In the genomic region with DNA sequence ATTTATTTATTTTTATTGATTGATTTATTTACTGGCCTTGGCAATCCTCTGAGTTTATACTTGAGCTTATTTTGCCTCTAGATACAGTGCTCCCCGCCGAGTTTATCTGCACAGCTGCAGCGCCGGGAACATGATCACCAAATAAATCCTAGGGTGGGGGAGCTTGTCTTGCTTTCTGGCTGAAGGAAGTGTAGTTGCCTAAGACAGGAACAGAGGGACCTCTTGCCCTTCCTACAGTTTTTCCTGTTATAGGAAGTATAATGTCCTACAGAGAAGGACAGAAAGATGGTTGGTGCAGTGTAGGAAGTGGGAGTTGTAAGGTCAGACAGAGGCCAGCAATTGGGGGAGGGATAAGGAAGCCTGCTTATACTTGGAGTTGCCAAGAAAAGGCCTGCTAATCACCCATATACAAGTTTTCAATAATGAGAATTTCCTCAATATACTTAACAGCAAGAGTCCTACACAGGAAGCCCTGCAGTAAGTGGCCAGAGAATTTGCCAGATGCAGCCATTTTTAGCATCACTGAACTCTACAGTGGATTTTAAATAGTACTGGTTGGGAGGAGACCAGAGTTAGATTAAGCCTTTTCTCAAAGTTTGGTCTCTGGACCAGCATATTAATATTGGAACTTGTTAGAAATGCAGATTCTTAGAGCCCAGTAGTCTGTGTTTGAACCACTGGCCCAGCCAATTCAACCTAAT, we compare ENCODE assay signal across 21 cellular contexts. TPM values are rescaled to one million over a fixed set of nuclear protein-coding genes. Genes with fewer than 3 reads are reported as not detected.
DNase-seq lines count a peak whose midpoint lies in the region; ATAC-seq, FAIRE-seq and TF ChIP-seq lines count a peak whose summit lies in the region.
"Had no signal": no experiment of that assay in that cellular context is flagged by ENCODE, and none has a peak within 500 bp of the region (broad histone marks: within the 10 kb centered on the region; RNA-seq: fewer than 3 reads in every experiment).

No MANE protein-coding gene starts in this region.

- intact Hi-C loops in heart right ventricle (cut with DNase I): no loop called here
- intact Hi-C loops in CD4-positive, alpha-beta memory T cell (cut with micrococcal nuclease): no loop called here

- H3K4me3 ChIP-seq in heart right ventricle: no peak overlapping the region
- H3K4me3 ChIP-seq in CD4-positive, alpha-beta memory T cell (ENCODE audit: low read length in 2 of 2): no peak overlapping the region
- H3K4me3 ChIP-seq: gastrocnemius medialis, Peyer's patch, uterus had no signal

- ATAC-seq in heart right ventricle (peak; percentile 47 to 89 (median 82)), GM18909 (IDR thresholded peaks at IDR 0.05; ENCODE audit: poor library complexity, unreplicated experiment) (no peak), GM21576 (IDR thresholded peaks at IDR 0.05; ENCODE audit: unreplicated experiment) (no peak)

- H3K9me3 Mint-ChIP-seq in CD4-positive, alpha-beta memory T cell: peaks cover 0 to 2% (median 0%) of the 10 kb centered on the region in 8 donors

- no peak overlapping the region for H3K27ac Mint-ChIP-seq in CD4-positive, alpha-beta memory T cell

- DNase-seq in AML-193 (lab: John Stamatoyannopoulos, UW) (peak; percentile 41 to 52), Kasumi-1 (lab: John Stamatoyannopoulos, UW) (peak; percentile 82 to 84), SKM-1 (lab: John Stamatoyannopoulos, UW; ENCODE audit: unreplicated experiment) (peak; percentile 17), heart right ventricle (peak in 1 of 2 donors; percentile 11), GM12892 (ENCODE audit: insufficient read length) (no peak)
- DNase-seq in CD4-positive, alpha-beta memory T cell: no peak
- DNase-seq: activated CD4-positive, alpha-beta T cell treated with anti-CD3 and anti-CD28 coated beads, Interleukin-2, amount 50 U/mL, for 1 hour; activated gamma-delta T cell treated with Interleukin-2 at 50 U/mL for 16 hours; C1 segment of cervical spinal cord; caudate nucleus; DMS53; erythroblast; kidney glomerular epithelial cell; NCI-H1436 treated with DMSO at 0.1 percent for 48 hours; Peyer's patch; SK-N-SH; T1000; uterus had no signal

- no peaks in the 10 kb centered on the region for H3K36me3 ChIP-seq in heart right ventricle
- no peaks in the 10 kb centered on the region for H3K36me3 ChIP-seq in CD4-positive, alpha-beta memory T cell (ENCODE audit: insufficient read depth, low read length)
- H3K36me3 ChIP-seq: gastrocnemius medialis, Peyer's patch, uterus had no signal

- FAIRE-seq in GM12892 (lab: Jason Lieb, UNC): no peak

- TF ChIP-seq POLR2A in GM12892 (IDR thresholded peaks at IDR 0.05; ENCODE audit: low read depth, low read length): no peak

- H3K36me3 Mint-ChIP-seq in CD4-positive, alpha-beta memory T cell: peaks cover 2 to 4% of the 10 kb centered on the region in 2 donors

- no peak for TF ChIP-seq CTCF in heart right ventricle (IDR thresholded peaks at IDR 0.05)

- peaks cover 0 to 22% (median 14%) of the 10 kb centered on the region in 9 donors for H3K4me1 ChIP-seq in heart right ventricle
- no peaks in the 10 kb centered on the region for H3K4me1 ChIP-seq in CD4-positive, alpha-beta memory T cell (ENCODE audit: insufficient read depth, low read length)
- H3K4me1 ChIP-seq: Peyer's patch, uterus had no signal

- POLR2A ChIA-PET in CD4-positive, alpha-beta memory T cell (lab: Charles Lee; ENCODE audit: partially characterized antibody): no interaction called here

- H3K27me3 Mint-ChIP-seq in CD4-positive, alpha-beta memory T cell: no peaks in the 10 kb centered on the region

- peaks cover 0 to 5% (median 3%) of the 10 kb centered on the region in 4 donors for H3K4me1 Mint-ChIP-seq in CD4-positive, alpha-beta memory T cell

- H3K27me3 ChIP-seq in heart right ventricle: no peaks in the 10 kb centered on the region
- H3K27me3 ChIP-seq in CD4-positive, alpha-beta memory T cell (ENCODE audit: insufficient read depth, low read length): no peaks in the 10 kb centered on the region
- H3K27me3 ChIP-seq: gastrocnemius medialis, Peyer's patch, uterus had no signal

- H3K9me3 ChIP-seq in heart right ventricle: no peaks in the 10 kb centered on the region
- H3K9me3 ChIP-seq in CD4-positive, alpha-beta memory T cell (ENCODE audit: control insufficient read depth in 1 of 2, low read length in 2 of 2): no peaks in the 10 kb centered on the region
- H3K9me3 ChIP-seq: gastrocnemius medialis, Peyer's patch, SK-N-SH, uterus had no signal

- 31 to 54% methylated on average over 4 of the region's 4 CpGs for WGBS in heart right ventricle, 2 donors

- H3K27ac ChIP-seq in heart right ventricle: peak overlapping the region in 8 of 10 donors; percentile 8 to 56 (median 39)
- H3K27ac ChIP-seq in CD4-positive, alpha-beta memory T cell (ENCODE audit: low read depth, low read length): no peak overlapping the region
- H3K27ac ChIP-seq: Peyer's patch, uterus had no signal

- CTCF ChIA-PET in CD4-positive, alpha-beta memory T cell (lab: Charles Lee; ENCODE audit: partially characterized antibody): interaction anchor here (0.7 to 0.9 kb wide), 2 partner anchors 394 to 396 kb away, joined by 3 read pairs; no protein-coding TSS in a partner anchor

- H3K4me3 Mint-ChIP-seq in CD4-positive, alpha-beta memory T cell: no peak overlapping the region

RNA-seq across cellular contexts. Expression of gene AOPEP, which starts 7.7 kb away (rescaled TPM):
- 100 to 1,000 TPM; 133 to 250 (median 161) TPM for total RNA-seq in heart right ventricle
- 100 to 1,000 TPM; 110 to 192 TPM for polyA plus RNA-seq in heart right ventricle
- 4.3 TPM for polyA plus RNA-seq in GM12892 (2012; ENCODE audit: missing spikeins)
- total RNA-seq in CD4-positive, alpha-beta memory T cell: 10 to 100 TPM; 11.6 to 11.7 TPM
- polyA plus RNA-seq in CD4-positive, alpha-beta memory T cell: 1 to 10 TPM; 3.1 to 3.6 TPM

Comparison
In these comparisons a context has a peak if more than half of its experiments do, and no peak if none do; other contexts are left out.
1. DNase-seq: peak in AML-193 (2 of 2), Kasumi-1 (2 of 2) and SKM-1 (single experiment); none in GM12892 (single experiment) and CD4-positive, alpha-beta memory T cell (0 of 5).
2. ATAC-seq: peak in heart right ventricle (8 of 8); none in GM18909 (single experiment) and GM21576 (single experiment).
3. RNA of gene AOPEP, which starts 7.7 kb away (total RNA-seq): 133 to 250 TPM in heart right ventricle; 11.6 to 11.7 TPM in CD4-positive, alpha-beta memory T cell; every median in the first group is over 10 times any median in the second.